2 cellular contexts compared by ENCODE assay signal in the genomic region with DNA sequence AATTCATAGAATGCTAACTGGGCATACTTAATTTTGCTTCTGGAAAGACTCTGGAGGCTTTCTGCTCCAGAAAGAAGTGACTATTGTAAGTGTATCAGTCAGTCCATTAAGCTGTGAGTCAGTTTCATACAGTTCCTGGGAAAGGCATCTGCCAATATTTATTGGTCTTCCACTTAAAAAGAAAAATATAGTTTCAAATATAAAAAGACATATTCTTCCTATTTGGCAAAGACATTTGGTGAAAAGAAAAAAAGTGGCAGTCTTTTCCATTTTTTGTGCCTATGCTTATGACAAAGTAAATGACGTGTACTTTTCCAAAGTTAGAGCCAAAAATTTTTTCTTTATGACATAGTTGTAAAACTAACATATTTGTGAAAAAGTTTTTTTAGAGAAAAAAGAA.
TF ChIP-seq lines count a peak whose summit lies in the region.

No MANE protein-coding gene starts in this region.

TF ChIP-seq in HepG2, 621 proteins besides CTCF, POLR2A, EP300 and RAD21:
- no peak for TF ChIP-seq HOXA7 (CRISPR knock-in tag; IDR thresholded peaks at IDR 0.05)
- TF ChIP-seq CREB1 (IDR thresholded peaks at IDR 0.05): peak; percentile 36
- TF ChIP-seq CREB1 (CRISPR knock-in tag; IDR thresholded peaks at IDR 0.05): no peak

TF ChIP-seq in SK-N-SH treated with all-trans-retinoic acid at 6 μM for 48 hours, 23 proteins besides CTCF, POLR2A, EP300 and RAD21:
- TF ChIP-seq ZC3H10 (CRISPR knock-in tag; IDR thresholded peaks at IDR 0.05): no peak
- peak; percentile 84 for TF ChIP-seq ISL1 (CRISPR knock-in tag; IDR thresholded peaks at IDR 0.05)
TF ChIP-seq in SK-N-SH treated with all-trans-retinoic acid at 6 μM for 48 hours: peak in this region for 1.
